In the genomic region with DNA sequence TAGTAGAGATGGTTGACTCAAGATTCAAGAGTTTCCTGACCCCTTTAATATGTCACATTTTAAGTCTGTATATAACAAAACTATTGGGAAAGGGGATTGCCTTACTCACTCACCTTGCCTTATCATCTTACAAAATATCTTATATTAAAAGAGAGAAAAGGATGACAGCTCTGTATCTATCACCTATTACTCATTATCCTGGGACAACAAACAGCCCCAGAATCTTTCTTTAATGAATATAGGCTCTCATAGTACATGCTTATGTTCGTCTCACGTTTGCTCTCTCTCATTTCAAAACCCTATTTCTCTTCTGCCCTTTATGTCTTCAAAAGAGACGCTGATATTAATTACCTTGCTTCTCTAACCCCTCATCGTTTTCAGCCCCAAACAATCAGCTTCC, we compare ENCODE assay signal across 18 cellular contexts.
"Had no signal": no experiment of that assay in that cellular context is flagged by ENCODE, and none has a peak within 500 bp of the region (broad histone marks: within the 10 kb centered on the region; RNA-seq: fewer than 3 reads in every experiment).

No MANE protein-coding gene starts in this region.

- H3K9me3 ChIP-seq: ovary, tibial artery had no signal

- H3K9me3 Mint-ChIP-seq: natural killer cell had no signal

- H3K36me3 ChIP-seq: ovary, tibial artery had no signal

- H3K27ac Mint-ChIP-seq: activated B cell treated with CpG ODN at 0.5 μM for 24 hours; activated CD8-positive, alpha-beta T cell treated with anti-CD3 and anti-CD28 coated beads for 36 hours; activated naive CD8-positive, alpha-beta T cell treated with anti-CD3 and anti-CD28 coated beads, Interleukin-2, amount 10 ng/mL, durations not matched to agents 7 days and 5 days; brain; natural killer cell had no signal

- H3K27me3 ChIP-seq: foreskin keratinocyte, hepatocyte, ovary, tibial artery had no signal

- H3K27ac ChIP-seq: epithelial cell of prostate, foreskin keratinocyte, hepatocyte, ovary, psoas muscle, tibial artery had no signal

- H3K27me3 Mint-ChIP-seq: activated B cell treated with CpG ODN at 0.5 μM for 24 hours; activated CD8-positive, alpha-beta T cell treated with anti-CD3 and anti-CD28 coated beads for 36 hours; activated naive CD8-positive, alpha-beta T cell treated with anti-CD3 and anti-CD28 coated beads, Interleukin-2, amount 10 ng/mL, durations not matched to agents 7 days and 5 days; brain had no signal

- H3K4me3 ChIP-seq: hepatocyte, ovary, psoas muscle, tibial artery had no signal

- DNase-seq: activated B cell treated with CpG ODN at 0.5 μM for 24 hours; activated CD8-positive, alpha-beta T cell treated with anti-CD3 and anti-CD28 coated beads for 36 hours; activated naive CD8-positive, alpha-beta T cell treated with anti-CD3 and anti-CD28 coated beads, Interleukin-2, amount 10 ng/mL, durations not matched to agents 7 days and 5 days; anterior cingulate cortex; caudate nucleus; foreskin keratinocyte; mesenchymal stem cell; natural killer cell; ovary; psoas muscle; right cardiac atrium; stimulated activated naive CD8-positive, alpha-beta T cell treated with anti-CD3 and anti-CD28 coated beads, Interleukin-15, Interleukin-2, amounts not matched to agents 100 U/mL and 50 U/mL, for 24 hours; substantia nigra; T-helper 9 cell; tibial artery had no signal

- H3K4me3 Mint-ChIP-seq: activated B cell treated with CpG ODN at 0.5 μM for 24 hours; activated CD8-positive, alpha-beta T cell treated with anti-CD3 and anti-CD28 coated beads for 36 hours; activated naive CD8-positive, alpha-beta T cell treated with anti-CD3 and anti-CD28 coated beads, Interleukin-2, amount 10 ng/mL, durations not matched to agents 7 days and 5 days; brain; natural killer cell had no signal

- H3K36me3 Mint-ChIP-seq: brain, natural killer cell had no signal

- ATAC-seq: activated CD8-positive, alpha-beta T cell treated with anti-CD3 and anti-CD28 coated beads for 36 hours; foreskin keratinocyte; natural killer cell; psoas muscle; right cardiac atrium; stimulated activated naive CD8-positive, alpha-beta T cell treated with anti-CD3 and anti-CD28 coated beads, Interleukin-15, Interleukin-2, amounts not matched to agents 100 U/mL and 50 U/mL, for 24 hours had no signal

- H3K4me1 ChIP-seq: foreskin keratinocyte, psoas muscle had no signal
